In the genomic region with DNA sequence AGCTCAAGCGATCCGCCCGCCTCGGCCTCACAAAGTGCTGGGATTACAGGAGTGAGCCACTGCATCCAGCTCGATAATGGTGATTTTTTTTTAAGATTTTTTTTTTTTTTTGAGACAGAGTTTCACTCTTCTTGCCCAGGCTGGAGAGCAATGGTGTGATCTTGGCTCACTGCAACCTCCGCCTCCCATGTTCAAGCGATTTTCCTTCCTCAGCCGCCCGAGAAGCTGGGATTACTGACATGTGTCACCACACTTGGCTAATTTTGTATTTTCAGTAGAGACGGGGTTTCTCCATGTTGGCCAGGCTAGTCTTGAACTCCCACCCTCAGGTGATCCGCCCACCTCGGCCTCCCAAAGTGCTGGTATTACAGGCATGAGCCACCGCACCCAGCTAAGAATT, we compare ENCODE assay signal across 1 cellular context. TPM values are rescaled to one million over a fixed set of nuclear protein-coding genes. Genes with fewer than 3 reads are reported as not detected.
"Had no signal": no experiment of that assay in that cellular context is flagged by ENCODE, and none has a peak within 500 bp of the region (broad histone marks: within the 10 kb centered on the region; RNA-seq: fewer than 3 reads in every experiment).

No MANE protein-coding gene starts in this region.

RNA-seq across cellular contexts. Expression of a gene that starts 20.1 kb away (rescaled TPM):
- total RNA-seq: HT1080 had no signal
